12 cellular contexts compared by ENCODE assay signal in genomic region chr12:92943482-92944250, GRCh38. TPM values are rescaled to one million over a fixed set of nuclear protein-coding genes. Genes with fewer than 3 reads are reported as not detected.
DNase-seq lines count a peak whose midpoint lies in the region; ATAC-seq, FAIRE-seq and TF ChIP-seq lines count a peak whose summit lies in the region.
"Had no signal": no experiment of that assay in that cellular context is flagged by ENCODE, and none has a peak within 500 bp of the region (broad histone marks: within the 10 kb centered on the region; RNA-seq: fewer than 3 reads in every experiment).

No MANE protein-coding gene starts in this region.

- no peaks in the 10 kb centered on the region for H3K9me1 ChIP-seq in keratinocyte (ENCODE audit: control insufficient read depth, extremely low read depth, insufficient read depth, low read length)

- no peaks in the 10 kb centered on the region for H4K20me1 ChIP-seq in keratinocyte (ENCODE audit: control insufficient read depth, extremely low read depth, insufficient read depth, low read length)

- DNase-seq in ELR (ENCODE audit: low read depth) (peak; percentile 47), SK-MEL-5 (ENCODE audit: low read depth, low spot score) (peak; percentile 85), keratinocyte (ENCODE audit: low read depth, low spot score) (no peak), Right ventricle myocardium inferior (ENCODE audit: missing footprints) (no peak), NCI-H2107 (lab: John Stamatoyannopoulos, UW) (no peak), NCI-H1694 (lab: John Stamatoyannopoulos, UW) (no peak)
- DNase-seq: NCI-H1694 treated with DMSO at 0.1 percent for 48 hours had no signal

- H3K4me1 ChIP-seq in keratinocyte (ENCODE audit: control insufficient read depth, extremely low read depth, insufficient read depth, low read length) = peaks cover 8% of the 10 kb centered on the region

- H3K4me2 ChIP-seq in keratinocyte (ENCODE audit: control insufficient read depth, extremely low read depth, insufficient read depth, low read depth, low read length) = no peak overlapping the region

- dilution Hi-C loops in keratinocyte (cut with MboI; ENCODE audit: extremely low pct_ligation_motif_present, low sequenced_read_pairs) = no loop called here

- no peak overlapping the region for H2AFZ ChIP-seq in keratinocyte (ENCODE audit: control insufficient read depth, low read length)

- TF ChIP-seq CTCF in keratinocyte (optimal IDR thresholded peaks at IDR 0.05 in 1 of 3, IDR thresholded peaks at IDR 0.05 in 1 of 3, conservative IDR thresholded peaks at IDR 0.05 in 1 of 3; ENCODE audit: extremely low read depth in 1 of 3, insufficient read depth in 2 of 3, low read length in 3 of 3) = no peak

- peak; percentile 43 for FAIRE-seq in keratinocyte (lab: Jason Lieb, UNC)

- intact Hi-C loops in Right ventricle myocardium inferior (cut with DNase I) = no loop called here

- in situ Hi-C loops in SK-MEL-5 (cut with HindIII; ENCODE audit: low pct_unique_long_range_greater_than_20kb, low sequenced_read_pairs) = no loop called here

- no peak overlapping the region for H3K27ac ChIP-seq in keratinocyte (ENCODE audit: control insufficient read depth, insufficient read depth, low read length)
- H3K27ac ChIP-seq: C4-2B, epithelial cell of prostate had no signal

- H3K36me3 ChIP-seq in keratinocyte (ENCODE audit: control insufficient read depth in 2 of 2, extremely low read depth in 1 of 2, insufficient read depth in 2 of 2, low read length in 2 of 2) = no peaks in the 10 kb centered on the region

- ATAC-seq in HG02798 (IDR thresholded peaks at IDR 0.05; ENCODE audit: poor library complexity, unreplicated experiment) (peak; percentile 61), Right ventricle myocardium inferior (no peak), GM18520 (IDR thresholded peaks at IDR 0.05; ENCODE audit: unreplicated experiment) (no peak)

- H3K9me3 ChIP-seq in keratinocyte (ENCODE audit: control insufficient read depth, low read depth, low read length) = no peaks in the 10 kb centered on the region

- H3K9ac ChIP-seq in keratinocyte (ENCODE audit: control insufficient read depth, extremely low read depth, insufficient read depth, low read length) = no peak overlapping the region

- no peaks in the 10 kb centered on the region for H3K27me3 ChIP-seq in keratinocyte (ENCODE audit: control insufficient read depth, extremely low read depth, insufficient read depth, low read length)

- no peaks in the 10 kb centered on the region for H3K79me2 ChIP-seq in keratinocyte (ENCODE audit: control insufficient read depth, insufficient read depth, low read length)

- no peak overlapping the region for H3K4me3 ChIP-seq in keratinocyte (ENCODE audit: control insufficient read depth in 2 of 3, extremely low read depth in 1 of 3, insufficient read depth in 2 of 3, low read depth in 1 of 3, low read length in 3 of 3)
- H3K4me3 ChIP-seq: lung had no signal

RNA-seq across cellular contexts. Expression of gene EEA1, which starts 14.6 kb away (rescaled TPM):
- total RNA-seq in SK-MEL-5 (2014; rRNA removed; shearing (Covaris generic)) = 29.0 and 31.5 TPM in 2 replicates
- polyA plus RNA-seq in SK-MEL-5 (2015; cell fraction: cytosol; rRNA removed) = 9.7 and 15.1 TPM in 2 replicates
- 22.3 and 25.4 TPM in 2 replicates for polyA plus RNA-seq in SK-MEL-5 (2015; cell fraction: nucleus; rRNA removed)
- polyA plus RNA-seq in keratinocyte = 7.3 to 14.3 TPM (median 12.0 TPM) in 3 replicates
- polyA plus RNA-seq in keratinocyte (2011; ENCODE audit: low read depth) = 63.5 TPM
- 3.5 and 8.3 TPM in 2 replicates for polyA plus RNA-seq in keratinocyte (2011; cell fraction: cytosol; rRNA removed)
- polyA plus RNA-seq in keratinocyte (2011; cell fraction: nucleus; rRNA removed) = 13.5 and 24.4 TPM in 2 replicates
- polyA plus RNA-seq in keratinocyte (2012; ENCODE audit: low replicate concordance) = 10.9 and 11.0 TPM in 2 replicates
- 1.2 to 35.0 TPM (median 9.6 TPM) in 3 replicates for polyA minus RNA-seq in keratinocyte
- polyA minus RNA-seq in keratinocyte (2011; cell fraction: cytosol; rRNA and poly(A)+ RNA removed) = 7.1 TPM
- polyA minus RNA-seq in keratinocyte (2011; cell fraction: nucleus; rRNA and poly(A)+ RNA removed) = 22.8 and 71.7 TPM in 2 replicates
- total RNA-seq in Right ventricle myocardium inferior = 25.8 TPM

Comparison
In these comparisons a context has a peak if more than half of its experiments do, and no peak if none do; other contexts are left out.
1. DNase-seq: peak in ELR (single experiment) and SK-MEL-5 (single experiment); none in keratinocyte (single experiment), Right ventricle myocardium inferior (single experiment), NCI-H2107 (single experiment) and NCI-H1694 (single experiment).